8 cellular contexts compared by ENCODE assay signal in genomic region chr1:168637350-168637991, GRCh38.
A peak's percentile ranks its signal among the peaks of the same experiment; 100 is the strongest.
DNase-seq lines count a peak whose midpoint lies in the region; ATAC-seq, FAIRE-seq and TF ChIP-seq lines count a peak whose summit lies in the region.

No MANE protein-coding gene starts in this region.

- H3K36me3 ChIP-seq in astrocyte (ENCODE audit: insufficient read depth, low read length) = no peaks in the 10 kb centered on the region

- FAIRE-seq in astrocyte (lab: Jason Lieb, UNC) = no peak

- TF ChIP-seq CTCF in AG04449 (IDR thresholded peaks at IDR 0.05; ENCODE audit: insufficient read depth, low read length, missing control alignments) (peak; percentile 46), astrocyte (IDR thresholded peaks at IDR 0.05; ENCODE audit: insufficient read depth, low read depth, low read length) (peak; percentile 55)

- peaks cover 4% of the 10 kb centered on the region for H3K9me3 Mint-ChIP-seq in astrocyte (ENCODE audit: unreplicated experiment)

- H3K4me3 Mint-ChIP-seq in astrocyte (ENCODE audit: unreplicated experiment) = no peak overlapping the region

- DNase-seq in AG04449 (ENCODE audit: low read depth, low spot score) (no peak), NCI-H2029 (lab: John Stamatoyannopoulos, UW) (peak; percentile 17), astrocyte (ENCODE audit: low read depth) (no peak), hippocampal formation (lab: John Stamatoyannopoulos, UW) (no peak), OCI-M2 (lab: John Stamatoyannopoulos, UW; ENCODE audit: unreplicated experiment) (no peak)

- H3K4me1 Mint-ChIP-seq in astrocyte (ENCODE audit: low read depth, unreplicated experiment) = peaks cover 30% of the 10 kb centered on the region

- no peaks in the 10 kb centered on the region for H3K36me3 Mint-ChIP-seq in astrocyte (ENCODE audit: low read depth, unreplicated experiment)

- ATAC-seq in GM18502 (IDR thresholded peaks at IDR 0.05; ENCODE audit: poor library complexity, unreplicated experiment) (peak; percentile 73), GM21619 (IDR thresholded peaks at IDR 0.05; ENCODE audit: unreplicated experiment) (no peak)

- H3K27ac ChIP-seq in astrocyte (ENCODE audit: low read depth, low read length) = no peak overlapping the region
- H3K27ac ChIP-seq in layer of hippocampus (ENCODE audit: low read depth, low read length) = peak overlapping the region; percentile 33

- POLR2A ChIA-PET in AG04449 (lab: Yijun Ruan, JAX) = no interaction called here

- CTCF ChIA-PET in AG04449 (lab: Yijun Ruan, JAX) = interaction anchor here (0.9 to 2.3 kb wide), 5 partner anchors 10 to 724 kb away, joined by 3 to 15 read pairs (median 3); no protein-coding TSS in a partner anchor

- no peak overlapping the region for H2AFZ ChIP-seq in astrocyte (ENCODE audit: low read depth, low read length)

- H3K9me3 ChIP-seq in astrocyte (ENCODE audit: insufficient read depth, low read depth, low read length) = no peaks in the 10 kb centered on the region

- H4K20me1 ChIP-seq in astrocyte (ENCODE audit: insufficient read depth, low read length) = no peaks in the 10 kb centered on the region

- no peaks in the 10 kb centered on the region for H3K27me3 Mint-ChIP-seq in astrocyte (ENCODE audit: low read depth, unreplicated experiment)

- peak overlapping the region; percentile 94 for H3K27ac Mint-ChIP-seq in astrocyte (ENCODE audit: unreplicated experiment)

- no peaks in the 10 kb centered on the region for H3K79me2 ChIP-seq in astrocyte (ENCODE audit: insufficient read depth, low read length)

- no peak overlapping the region for H3K9ac ChIP-seq in astrocyte (ENCODE audit: low read length)

- H3K4me3 ChIP-seq in AG04449 (ENCODE audit: low read depth, low read length) (no peak overlapping the region), astrocyte (ENCODE audit: insufficient read depth, low read depth, low read length) (no peak overlapping the region)

- H3K27me3 ChIP-seq in astrocyte (ENCODE audit: insufficient read depth, low read length) = no peaks in the 10 kb centered on the region
- no peaks in the 10 kb centered on the region for H3K27me3 ChIP-seq in layer of hippocampus (ENCODE audit: control insufficient read depth, insufficient read depth, low read length)

- H3K4me2 ChIP-seq in astrocyte (ENCODE audit: low read length) = no peak overlapping the region

- H3K4me1 ChIP-seq in astrocyte (ENCODE audit: insufficient read depth, low read length) = peaks cover 8% of the 10 kb centered on the region
